1 cellular context compared by ENCODE assay signal in the genomic region with DNA sequence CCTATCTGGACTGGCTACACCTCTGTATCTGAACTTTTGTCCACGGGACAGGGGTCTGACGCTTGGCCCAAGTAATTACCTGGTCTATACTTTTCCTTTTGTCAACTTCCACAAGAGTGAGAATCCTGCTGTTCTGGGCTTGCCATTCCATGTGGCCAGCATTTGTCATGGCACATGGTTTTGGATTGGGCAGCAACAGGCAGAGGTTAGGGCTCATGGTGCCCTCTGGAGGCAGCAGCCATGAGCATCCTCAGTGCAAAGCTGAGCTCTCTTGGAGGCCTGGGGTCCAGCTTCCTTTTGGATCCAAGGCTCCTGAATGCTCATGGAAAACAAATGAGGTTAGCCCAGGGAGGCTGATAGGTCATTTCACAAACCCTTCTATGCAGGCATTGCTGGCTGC.
TF ChIP-seq lines count a peak whose summit lies in the region.

No MANE protein-coding gene starts in this region.

TF ChIP-seq in SK-N-SH treated with all-trans-retinoic acid at 6 μM for 48 hours, 23 proteins besides CTCF, POLR2A, EP300 and RAD21 (continued from another document):
- TF ChIP-seq, protein P1, sequence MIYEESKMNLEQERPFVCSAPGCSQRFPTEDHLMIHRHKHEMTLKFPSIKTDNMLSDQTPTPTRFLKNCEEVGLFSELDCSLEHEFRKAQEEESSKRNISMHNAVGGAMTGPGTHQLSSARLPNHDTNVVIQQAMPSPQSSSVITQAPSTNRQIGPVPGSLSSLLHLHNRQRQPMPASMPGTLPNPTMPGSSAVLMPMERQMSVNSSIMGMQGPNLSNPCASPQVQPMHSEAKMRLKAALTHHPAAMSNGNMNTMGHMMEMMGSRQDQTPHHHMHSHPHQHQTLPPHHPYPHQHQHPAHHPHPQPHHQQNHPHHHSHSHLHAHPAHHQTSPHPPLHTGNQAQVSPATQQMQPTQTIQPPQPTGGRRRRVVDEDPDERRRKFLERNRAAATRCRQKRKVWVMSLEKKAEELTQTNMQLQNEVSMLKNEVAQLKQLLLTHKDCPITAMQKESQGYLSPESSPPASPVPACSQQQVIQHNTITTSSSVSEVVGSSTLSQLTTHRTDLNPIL (CRISPR knock-in tag; IDR thresholded peaks at IDR 0.05; ENCODE audit: low read depth), result no peak
- TF ChIP-seq SNAI2 (CRISPR knock-in tag; IDR thresholded peaks at IDR 0.05) (no peak), ZNF70 (CRISPR knock-in tag; IDR thresholded peaks at IDR 0.05) (no peak), ZFP3 (CRISPR knock-in tag; IDR thresholded peaks at IDR 0.05) (no peak), ZNF565 (CRISPR knock-in tag; conservative IDR thresholded peaks at IDR 0.05; ENCODE audit: low read depth) (no peak), GLIS3 (CRISPR knock-in tag; IDR thresholded peaks at IDR 0.05) (no peak), ZFP30 (CRISPR knock-in tag; IDR thresholded peaks at IDR 0.05) (no peak), BACH2 (CRISPR knock-in tag; IDR thresholded peaks at IDR 0.05; ENCODE audit: borderline replicate concordance) (no peak), POU6F1 (CRISPR knock-in tag; IDR thresholded peaks at IDR 0.05; ENCODE audit: borderline replicate concordance, low read depth) (no peak), PPARA (CRISPR knock-in tag; IDR thresholded peaks at IDR 0.05; ENCODE audit: borderline replicate concordance) (no peak), ZNF8 (CRISPR knock-in tag; IDR thresholded peaks at IDR 0.05) (no peak), TOX (CRISPR knock-in tag; IDR thresholded peaks at IDR 0.05; ENCODE audit: borderline replicate concordance) (no peak), ZC3H10 (CRISPR knock-in tag; IDR thresholded peaks at IDR 0.05) (no peak)
- TF ChIP-seq, protein P2, sequence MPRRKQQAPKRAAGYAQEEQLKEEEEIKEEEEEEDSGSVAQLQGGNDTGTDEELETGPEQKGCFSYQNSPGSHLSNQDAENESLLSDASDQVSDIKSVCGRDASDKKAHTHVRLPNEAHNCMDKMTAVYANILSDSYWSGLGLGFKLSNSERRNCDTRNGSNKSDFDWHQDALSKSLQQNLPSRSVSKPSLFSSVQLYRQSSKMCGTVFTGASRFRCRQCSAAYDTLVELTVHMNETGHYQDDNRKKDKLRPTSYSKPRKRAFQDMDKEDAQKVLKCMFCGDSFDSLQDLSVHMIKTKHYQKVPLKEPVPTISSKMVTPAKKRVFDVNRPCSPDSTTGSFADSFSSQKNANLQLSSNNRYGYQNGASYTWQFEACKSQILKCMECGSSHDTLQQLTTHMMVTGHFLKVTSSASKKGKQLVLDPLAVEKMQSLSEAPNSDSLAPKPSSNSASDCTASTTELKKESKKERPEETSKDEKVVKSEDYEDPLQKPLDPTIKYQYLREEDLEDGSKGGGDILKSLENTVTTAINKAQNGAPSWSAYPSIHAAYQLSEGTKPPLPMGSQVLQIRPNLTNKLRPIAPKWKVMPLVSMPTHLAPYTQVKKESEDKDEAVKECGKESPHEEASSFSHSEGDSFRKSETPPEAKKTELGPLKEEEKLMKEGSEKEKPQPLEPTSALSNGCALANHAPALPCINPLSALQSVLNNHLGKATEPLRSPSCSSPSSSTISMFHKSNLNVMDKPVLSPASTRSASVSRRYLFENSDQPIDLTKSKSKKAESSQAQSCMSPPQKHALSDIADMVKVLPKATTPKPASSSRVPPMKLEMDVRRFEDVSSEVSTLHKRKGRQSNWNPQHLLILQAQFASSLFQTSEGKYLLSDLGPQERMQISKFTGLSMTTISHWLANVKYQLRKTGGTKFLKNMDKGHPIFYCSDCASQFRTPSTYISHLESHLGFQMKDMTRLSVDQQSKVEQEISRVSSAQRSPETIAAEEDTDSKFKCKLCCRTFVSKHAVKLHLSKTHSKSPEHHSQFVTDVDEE (CRISPR knock-in tag; IDR thresholded peaks at IDR 0.05), result no peak
